Comparison of ENCODE assay signal across 1 cellular context in the genomic region with DNA sequence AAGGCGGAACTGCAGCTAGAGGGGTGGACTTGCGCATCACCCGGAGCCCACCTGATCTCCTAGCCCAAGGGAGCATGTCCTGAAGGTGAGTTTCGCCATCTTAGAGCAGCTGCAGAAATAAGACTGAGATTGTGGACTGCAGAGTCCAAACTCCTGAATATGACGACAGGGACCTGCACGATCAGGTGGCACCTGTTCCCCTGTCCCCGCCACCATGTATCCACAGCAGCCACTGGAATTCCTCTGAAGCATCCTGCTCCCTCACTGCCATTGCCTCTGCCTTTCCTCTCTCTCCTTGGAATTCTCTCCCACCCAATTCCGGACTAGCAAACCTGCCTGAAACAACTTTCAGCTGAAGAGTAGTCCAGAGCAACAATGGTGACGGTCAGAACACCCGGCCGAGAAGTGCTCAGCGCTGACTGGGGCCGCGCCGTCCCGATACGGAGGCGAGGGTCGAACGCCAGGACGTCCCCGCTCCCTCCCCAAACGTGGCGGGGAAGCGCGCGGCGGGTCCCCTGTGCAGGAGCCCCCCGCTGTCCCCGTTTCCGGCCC.
TF ChIP-seq lines count a peak whose summit lies in the region.

No MANE protein-coding gene starts in this region.

TF ChIP-seq in HEK293, 187 proteins besides CTCF, POLR2A, EP300 and RAD21 (continues in another document):
- TF ChIP-seq ZBTB49 (tag by site-specific recombination; IDR thresholded peaks at IDR 0.05; ENCODE audit: low read depth) (no peak), ZNF664 (tag by site-specific recombination; IDR thresholded peaks at IDR 0.05) (no peak), ZBTB6 (tag by site-specific recombination; IDR thresholded peaks at IDR 0.05) (no peak), YY2 (tag by site-specific recombination; IDR thresholded peaks at IDR 0.05) (no peak), MYNN (tag by site-specific recombination; IDR thresholded peaks at IDR 0.05; ENCODE audit: borderline replicate concordance) (peak; percentile 26; the same call in 1 of the 2 replicates), PATZ1 (tag by site-specific recombination; IDR thresholded peaks at IDR 0.05) (peak; percentile 28; the same call in 1 of the 2 replicates), ZNF335 (tag by site-specific recombination; conservative IDR thresholded peaks at IDR 0.05) (no peak), ZBTB1 (tag by site-specific recombination; IDR thresholded peaks at IDR 0.05) (no peak), BCL11B (tag by site-specific recombination; IDR thresholded peaks at IDR 0.05; ENCODE audit: low read depth) (no peak), ZNF48 (tag by site-specific recombination; IDR thresholded peaks at IDR 0.05) (no peak), GFI1B (tag by site-specific recombination; IDR thresholded peaks at IDR 0.05) (no peak), SCRT2 (tag by site-specific recombination; IDR thresholded peaks at IDR 0.05) (peak; percentile 39; the same call in 1 of the 2 replicates), ZSCAN30 (tag by site-specific recombination; IDR thresholded peaks at IDR 0.05) (no peak), ZNF423 (tag by site-specific recombination; IDR thresholded peaks at IDR 0.05) (no peak), ZNF26 (tag by site-specific recombination; IDR thresholded peaks at IDR 0.05) (no peak), ZBTB48 (tag by site-specific recombination; IDR thresholded peaks at IDR 0.05) (peak; percentile 41; the same call in 1 of the 2 replicates), OVOL3 (tag by site-specific recombination; IDR thresholded peaks at IDR 0.05) (no peak), ZNF600 (tag by site-specific recombination; IDR thresholded peaks at IDR 0.05) (peak; percentile 81), ZNF157 (tag by site-specific recombination; IDR thresholded peaks at IDR 0.05) (no peak), TRIM28 (IDR thresholded peaks at IDR 0.05; ENCODE audit: borderline replicate concordance, low read length) (0 out of 2 replicates have a peak, but pooled peaks have one; percentile 22), SCRT1 (tag by site-specific recombination; IDR thresholded peaks at IDR 0.05; ENCODE audit: borderline replicate concordance) (peak; percentile 62; the same call in 1 of the 2 replicates), PRDM1 (tag by site-specific recombination; IDR thresholded peaks at IDR 0.05) (no peak), REPIN1 (tag by site-specific recombination; IDR thresholded peaks at IDR 0.05; ENCODE audit: low read depth) (no peak), ZNF10 (tag by site-specific recombination; IDR thresholded peaks at IDR 0.05) (no peak), KLF17 (tag by site-specific recombination; IDR thresholded peaks at IDR 0.05) (no peak), ZNF501 (tag by site-specific recombination; IDR thresholded peaks at IDR 0.05) (0 out of 2 replicates have a peak, but pooled peaks have one; percentile 20), ZSCAN23 (tag by site-specific recombination; IDR thresholded peaks at IDR 0.05) (no peak), ZNF677 (tag by site-specific recombination; IDR thresholded peaks at IDR 0.05) (no peak), ZNF394 (tag by site-specific recombination; IDR thresholded peaks at IDR 0.05; ENCODE audit: borderline replicate concordance) (no peak), ZNF221 (tag by site-specific recombination; IDR thresholded peaks at IDR 0.05; ENCODE audit: borderline replicate concordance) (no peak), KLF16 (tag by site-specific recombination; IDR thresholded peaks at IDR 0.05) (no peak), SP2 (tag by site-specific recombination; IDR thresholded peaks at IDR 0.05) (no peak; the same call in 1 of the 2 replicates), ZNF19 (tag by site-specific recombination; IDR thresholded peaks at IDR 0.05; ENCODE audit: low read depth) (no peak), ZFP69B (tag by site-specific recombination; IDR thresholded peaks at IDR 0.05) (no peak), ZNF214 (tag by site-specific recombination; IDR thresholded peaks at IDR 0.05; ENCODE audit: borderline replicate concordance) (no peak), ZNF138 (tag by site-specific recombination; IDR thresholded peaks at IDR 0.05; ENCODE audit: borderline replicate concordance) (no peak), ZNF776 (tag by site-specific recombination; IDR thresholded peaks at IDR 0.05; ENCODE audit: borderline replicate concordance) (no peak), ZNF624 (tag by site-specific recombination; IDR thresholded peaks at IDR 0.05) (no peak), KLF10 (tag by site-specific recombination; IDR thresholded peaks at IDR 0.05) (no peak), ZNF548 (tag by site-specific recombination; IDR thresholded peaks at IDR 0.05) (no peak), ZNF211 (tag by site-specific recombination; IDR thresholded peaks at IDR 0.05; ENCODE audit: low read depth) (no peak)
- TF ChIP-seq, protein P1, sequence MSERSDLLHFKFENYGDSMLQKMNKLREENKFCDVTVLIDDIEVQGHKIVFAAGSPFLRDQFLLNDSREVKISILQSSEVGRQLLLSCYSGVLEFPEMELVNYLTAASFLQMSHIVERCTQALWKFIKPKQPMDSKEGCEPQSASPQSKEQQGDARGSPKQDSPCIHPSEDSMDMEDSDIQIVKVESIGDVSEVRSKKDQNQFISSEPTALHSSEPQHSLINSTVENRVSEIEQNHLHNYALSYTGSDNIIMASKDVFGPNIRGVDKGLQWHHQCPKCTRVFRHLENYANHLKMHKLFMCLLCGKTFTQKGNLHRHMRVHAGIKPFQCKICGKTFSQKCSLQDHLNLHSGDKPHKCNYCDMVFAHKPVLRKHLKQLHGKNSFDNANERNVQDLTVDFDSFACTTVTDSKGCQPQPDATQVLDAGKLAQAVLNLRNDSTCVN (tag by site-specific recombination; optimal IDR thresholded peaks at IDR 0.05), result no peak
- TF ChIP-seq, protein P2, sequence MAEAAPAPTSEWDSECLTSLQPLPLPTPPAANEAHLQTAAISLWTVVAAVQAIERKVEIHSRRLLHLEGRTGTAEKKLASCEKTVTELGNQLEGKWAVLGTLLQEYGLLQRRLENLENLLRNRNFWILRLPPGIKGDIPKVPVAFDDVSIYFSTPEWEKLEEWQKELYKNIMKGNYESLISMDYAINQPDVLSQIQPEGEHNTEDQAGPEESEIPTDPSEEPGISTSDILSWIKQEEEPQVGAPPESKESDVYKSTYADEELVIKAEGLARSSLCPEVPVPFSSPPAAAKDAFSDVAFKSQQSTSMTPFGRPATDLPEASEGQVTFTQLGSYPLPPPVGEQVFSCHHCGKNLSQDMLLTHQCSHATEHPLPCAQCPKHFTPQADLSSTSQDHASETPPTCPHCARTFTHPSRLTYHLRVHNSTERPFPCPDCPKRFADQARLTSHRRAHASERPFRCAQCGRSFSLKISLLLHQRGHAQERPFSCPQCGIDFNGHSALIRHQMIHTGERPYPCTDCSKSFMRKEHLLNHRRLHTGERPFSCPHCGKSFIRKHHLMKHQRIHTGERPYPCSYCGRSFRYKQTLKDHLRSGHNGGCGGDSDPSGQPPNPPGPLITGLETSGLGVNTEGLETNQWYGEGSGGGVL (tag by site-specific recombination; IDR thresholded peaks at IDR 0.05), result peak; percentile 55
- TF ChIP-seq, protein P3, sequence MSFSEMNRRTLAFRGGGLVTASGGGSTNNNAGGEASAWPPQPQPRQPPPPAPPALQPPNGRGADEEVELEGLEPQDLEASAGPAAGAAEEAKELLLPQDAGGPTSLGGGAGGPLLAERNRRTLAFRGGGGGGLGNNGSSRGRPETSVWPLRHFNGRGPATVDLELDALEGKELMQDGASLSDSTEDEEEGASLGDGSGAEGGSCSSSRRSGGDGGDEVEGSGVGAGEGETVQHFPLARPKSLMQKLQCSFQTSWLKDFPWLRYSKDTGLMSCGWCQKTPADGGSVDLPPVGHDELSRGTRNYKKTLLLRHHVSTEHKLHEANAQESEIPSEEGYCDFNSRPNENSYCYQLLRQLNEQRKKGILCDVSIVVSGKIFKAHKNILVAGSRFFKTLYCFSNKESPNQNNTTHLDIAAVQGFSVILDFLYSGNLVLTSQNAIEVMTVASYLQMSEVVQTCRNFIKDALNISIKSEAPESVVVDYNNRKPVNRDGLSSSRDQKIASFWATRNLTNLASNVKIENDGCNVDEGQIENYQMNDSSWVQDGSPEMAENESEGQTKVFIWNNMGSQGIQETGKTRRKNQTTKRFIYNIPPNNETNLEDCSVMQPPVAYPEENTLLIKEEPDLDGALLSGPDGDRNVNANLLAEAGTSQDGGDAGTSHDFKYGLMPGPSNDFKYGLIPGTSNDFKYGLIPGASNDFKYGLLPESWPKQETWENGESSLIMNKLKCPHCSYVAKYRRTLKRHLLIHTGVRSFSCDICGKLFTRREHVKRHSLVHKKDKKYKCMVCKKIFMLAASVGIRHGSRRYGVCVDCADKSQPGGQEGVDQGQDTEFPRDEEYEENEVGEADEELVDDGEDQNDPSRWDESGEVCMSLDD (tag by site-specific recombination; IDR thresholded peaks at IDR 0.05), result 0 out of 2 replicates have a peak, but pooled peaks have one; percentile 14
- TF ChIP-seq, protein P4, sequence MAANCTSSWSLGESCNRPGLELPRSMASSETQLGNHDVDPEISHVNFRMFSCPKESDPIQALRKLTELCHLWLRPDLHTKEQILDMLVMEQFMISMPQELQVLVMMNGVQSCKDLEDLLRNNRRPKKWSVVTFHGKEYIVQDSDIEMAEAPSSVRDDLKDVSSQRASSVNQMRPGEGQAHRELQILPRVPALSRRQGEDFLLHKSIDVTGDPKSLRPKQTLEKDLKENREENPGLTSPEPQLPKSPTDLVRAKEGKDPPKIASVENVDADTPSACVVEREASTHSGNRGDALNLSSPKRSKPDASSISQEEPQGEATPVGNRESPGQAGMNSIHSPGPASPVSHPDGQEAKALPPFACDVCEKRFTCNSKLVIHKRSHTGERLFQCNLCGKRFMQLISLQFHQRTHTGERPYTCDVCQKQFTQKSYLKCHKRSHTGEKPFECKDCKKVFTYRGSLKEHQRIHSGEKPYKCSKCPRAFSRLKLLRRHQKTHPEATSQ (tag by site-specific recombination; IDR thresholded peaks at IDR 0.05), result no peak
- TF ChIP-seq, protein P5, sequence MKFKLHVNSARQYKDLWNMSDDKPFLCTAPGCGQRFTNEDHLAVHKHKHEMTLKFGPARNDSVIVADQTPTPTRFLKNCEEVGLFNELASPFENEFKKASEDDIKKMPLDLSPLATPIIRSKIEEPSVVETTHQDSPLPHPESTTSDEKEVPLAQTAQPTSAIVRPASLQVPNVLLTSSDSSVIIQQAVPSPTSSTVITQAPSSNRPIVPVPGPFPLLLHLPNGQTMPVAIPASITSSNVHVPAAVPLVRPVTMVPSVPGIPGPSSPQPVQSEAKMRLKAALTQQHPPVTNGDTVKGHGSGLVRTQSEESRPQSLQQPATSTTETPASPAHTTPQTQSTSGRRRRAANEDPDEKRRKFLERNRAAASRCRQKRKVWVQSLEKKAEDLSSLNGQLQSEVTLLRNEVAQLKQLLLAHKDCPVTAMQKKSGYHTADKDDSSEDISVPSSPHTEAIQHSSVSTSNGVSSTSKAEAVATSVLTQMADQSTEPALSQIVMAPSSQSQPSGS (tag by site-specific recombination; IDR thresholded peaks at IDR 0.05; ENCODE audit: low read depth), result no peak
